16 cellular contexts compared by ENCODE assay signal in the genomic region with DNA sequence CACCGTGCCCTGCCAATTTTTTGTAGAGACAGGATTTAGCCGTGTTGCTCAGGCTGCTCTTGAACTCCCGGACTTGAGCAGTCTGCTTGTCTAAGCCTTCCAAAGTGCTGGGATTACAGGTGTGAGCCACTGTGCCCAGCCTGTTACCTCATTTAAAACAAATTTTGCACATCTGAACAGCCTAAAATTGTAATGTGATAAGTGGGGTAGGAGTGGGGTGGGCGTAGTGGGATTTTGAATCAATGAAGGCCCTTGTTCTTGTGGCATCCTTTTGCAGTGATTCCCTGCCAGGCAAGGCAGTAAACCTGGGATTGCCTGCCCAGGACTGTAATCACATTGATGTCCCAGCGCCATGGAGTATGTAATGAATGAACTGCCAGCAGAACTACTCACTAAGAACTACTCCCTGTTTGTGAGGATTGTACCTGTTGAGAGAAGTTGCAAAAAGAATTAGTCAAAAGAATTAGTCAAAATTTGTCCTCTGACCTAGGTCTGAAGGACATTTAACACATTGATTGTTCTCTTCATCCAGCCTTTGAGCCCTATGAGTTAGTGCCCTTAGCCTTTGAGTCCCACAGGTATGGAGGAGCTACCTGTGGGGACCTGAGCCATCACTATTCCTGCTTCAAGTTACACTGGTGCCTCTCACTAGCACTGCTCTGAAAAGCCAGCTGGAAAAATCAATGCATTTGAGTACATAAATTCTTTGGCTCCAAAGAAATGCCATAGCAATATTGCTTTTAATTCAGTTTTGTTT. TPM values are rescaled to one million over a fixed set of nuclear protein-coding genes. Genes with fewer than 3 reads are reported as not detected.
A peak's percentile ranks its signal among the peaks of the same experiment; 100 is the strongest.
DNase-seq lines count a peak whose midpoint lies in the region; ATAC-seq, FAIRE-seq and TF ChIP-seq lines count a peak whose summit lies in the region.
"Had no signal": no experiment of that assay in that cellular context is flagged by ENCODE, and none has a peak within 500 bp of the region (broad histone marks: within the 10 kb centered on the region; RNA-seq: fewer than 3 reads in every experiment).

No MANE protein-coding gene starts in this region.

- no peak for DNase-seq in activated T-cell treated with anti-CD3 and anti-CD28 coated beads, Interleukin-2, amount 50 U/mL, for 24 hours
- DNase-seq in activated T-cell treated with anti-CD3 and anti-CD28 coated beads, Interleukin-2, amount 50 U/mL, for 48 hours: no peak
- no peak for DNase-seq in K562 (ENCODE audit: extremely low read depth in 1 of 4, low spot score in 3 of 4)
- no peak for DNase-seq in osteoblast (ENCODE audit: insufficient read length, low spot score, missing footprints)
- no peak for DNase-seq in AG08395 (ENCODE audit: low spot score)
- DNase-seq in posterior vena cava (ENCODE audit: low spot score): no peak
- no peak for DNase-seq in stimulated activated CD4-positive, alpha-beta T cell treated with anti-CD3 and anti-CD28 coated beads, Interleukin-4, amount 100 ng/mL, for 4 hours
- DNase-seq: activated CD8-positive, alpha-beta memory T cell treated with anti-CD3 and anti-CD28 coated beads, Interleukin-2, amount 50 U/mL, for 48 hours; amniotic stem cell; COR-L47; esophagus squamous epithelium; KG1; NCI-H1436 treated with DMSO at 0.1 percent for 48 hours; NCI-H2227 treated with DMSO at 0.1 percent for 48 hours; substantia nigra had no signal

- BruUV-seq in K562 (replicated peaks; lab: Mats Ljungman, UMichigan): no TSS peak

- H3K4me3 Mint-ChIP-seq in activated T-cell treated with anti-CD3 and anti-CD28 coated beads, Interleukin-2, amount 50 U/mL, for 24 hours: peak overlapping the region; percentile 89

- H2AFZ ChIP-seq in K562 (ENCODE audit: low read depth, low read length) (no peak overlapping the region), osteoblast (ENCODE audit: low read length) (no peak overlapping the region)

- TF ChIP-seq RAD21 in K562 (CRISPR knock-in tag; conservative IDR thresholded peaks at IDR 0.05 in 1 of 2, IDR thresholded peaks at IDR 0.05 in 1 of 2): no peak

- H3K9me3 Mint-ChIP-seq in activated T-cell treated with anti-CD3 and anti-CD28 coated beads, Interleukin-2, amount 50 U/mL, for 24 hours: no peaks in the 10 kb centered on the region

- intact Hi-C loops in K562 (cut with micrococcal nuclease): no loop called here
- intact Hi-C loops in posterior vena cava (cut with DNase I): no loop called here

- H3K4me1 ChIP-seq in HUES64 (ENCODE audit: insufficient read depth, low read length) (peaks cover 61% of the 10 kb centered on the region), K562 (replicated peaks in 1 of 2; ENCODE audit: control insufficient read depth in 2 of 2, insufficient read depth in 2 of 2, low read length in 2 of 2) (peaks cover 25 to 72% of the 10 kb centered on the region in 2 experiments), osteoblast (ENCODE audit: insufficient read depth, low read length) (peaks cover 44% of the 10 kb centered on the region)

- H3K27ac Mint-ChIP-seq in activated T-cell treated with anti-CD3 and anti-CD28 coated beads, Interleukin-2, amount 50 U/mL, for 24 hours: peak overlapping the region; percentile 91

- H3K27me3 ChIP-seq in HUES64 (ENCODE audit: insufficient read depth, low read length) (no peaks in the 10 kb centered on the region), K562 (ENCODE audit: control insufficient read depth in 2 of 2, insufficient read depth in 2 of 2, low read length in 2 of 2) (no peaks in the 10 kb centered on the region), osteoblast (ENCODE audit: insufficient read depth, low read length) (no peaks in the 10 kb centered on the region)
- H3K27me3 ChIP-seq: esophagus squamous epithelium had no signal

- peaks cover 73% of the 10 kb centered on the region for H3K4me1 Mint-ChIP-seq in activated T-cell treated with anti-CD3 and anti-CD28 coated beads, Interleukin-2, amount 50 U/mL, for 24 hours (ENCODE audit: low read depth)

- H3K9ac ChIP-seq in HUES64 (ENCODE audit: low read depth, low read length): 0 out of 2 replicates have a peak overlapping the region, but pooled peaks have one; percentile 10
- H3K9ac ChIP-seq in K562 (ENCODE audit: insufficient read depth in 1 of 2, low read depth in 2 of 2, low read length in 2 of 2): 0 out of 4 replicates have a peak overlapping the region, but pooled peaks of 1 of the 2 experiments have one; percentile 63

- TF ChIP-seq EP300 in K562 (IDR thresholded peaks at IDR 0.05; ENCODE audit: low read length): no peak

- in situ Hi-C loops in K562 (cut with MboI): loop anchor here (25.0 kb wide), 1 partner anchor 1148 kb away; no protein-coding TSS in a partner anchor

- peaks cover 11% of the 10 kb centered on the region for H3K9me1 ChIP-seq in K562 (ENCODE audit: control insufficient read depth, insufficient read depth, low read length)

- TF ChIP-seq CTCF in K562 (IDR thresholded peaks at IDR 0.05 in 2 of 3, conservative IDR thresholded peaks at IDR 0.05 in 1 of 3; ENCODE audit: insufficient read depth in 2 of 3, low read depth in 1 of 3, low read length in 3 of 3) (no peak), osteoblast (IDR thresholded peaks at IDR 0.05; ENCODE audit: extremely low read depth, low read depth, low read length) (no peak)

- 85% methylated on average over 5 of the region's 5 CpGs for WGBS in HUES64
- 93% methylated on average over 5 of the region's 5 CpGs for WGBS in K562 (ENCODE audit: insufficient coverage, low coverage, missing lambda C conversion rate)

- no peaks in the 10 kb centered on the region for H3K27me3 Mint-ChIP-seq in activated T-cell treated with anti-CD3 and anti-CD28 coated beads, Interleukin-2, amount 50 U/mL, for 24 hours

- ATAC-seq in K562: no peak

- H3K4me3 ChIP-seq in HUES64 (ENCODE audit: low read length): peak overlapping the region; percentile 29
- H3K4me3 ChIP-seq in K562: no peak overlapping the region
- no peak overlapping the region for H3K4me3 ChIP-seq in osteoblast (ENCODE audit: insufficient read depth, low read length)
- H3K4me3 ChIP-seq: esophagus squamous epithelium had no signal

- H3K36me3 Mint-ChIP-seq in activated T-cell treated with anti-CD3 and anti-CD28 coated beads, Interleukin-2, amount 50 U/mL, for 24 hours (ENCODE audit: low read depth): peaks cover 98% of the 10 kb centered on the region

- H3K9me3 ChIP-seq in HUES64 (ENCODE audit: insufficient read depth, low read depth, low read length): no peaks in the 10 kb centered on the region
- 0 out of 2 replicates have a peak, but pooled peaks cover 2% of the 10 kb centered on the region for H3K9me3 ChIP-seq in K562 (replicated peaks; ENCODE audit: control insufficient read depth, insufficient read depth, low read depth, low read length)
- H3K9me3 ChIP-seq in osteoblast (ENCODE audit: low read depth, low read length): no peaks in the 10 kb centered on the region
- H3K9me3 ChIP-seq: esophagus squamous epithelium had no signal

- CTCF ChIA-PET in K562 (lab: Yijun Ruan, JAX; ENCODE audit: low intra/inter-chr PET ratio): no interaction called here

- no peak for FAIRE-seq in K562 (lab: Jason Lieb, UNC)

- H3K27ac ChIP-seq in HUES64 (ENCODE audit: low read depth, low read length): peak overlapping the region; percentile 62
- no peak overlapping the region for H3K27ac ChIP-seq in K562 (ENCODE audit: extremely low read depth, low read depth, low read length)
- H3K27ac ChIP-seq in osteoblast (ENCODE audit: low read depth, low read length): peak overlapping the region; percentile 24
- H3K27ac ChIP-seq: esophagus squamous epithelium had no signal

- peak; percentile 44; the same call in 1 of the 2 replicates for TF ChIP-seq POLR2A in K562 (conservative IDR thresholded peaks at IDR 0.05)

- peaks cover 80% of the 10 kb centered on the region for H3K79me2 ChIP-seq in K562 (ENCODE audit: control insufficient read depth, insufficient read depth, low read length)
- H3K79me2 ChIP-seq in osteoblast (ENCODE audit: insufficient read depth, low read length): peaks cover 65% of the 10 kb centered on the region

- H3K4me2 ChIP-seq in K562 (ENCODE audit: insufficient read depth, low read length): no peak overlapping the region
- no peak overlapping the region for H3K4me2 ChIP-seq in osteoblast (ENCODE audit: insufficient read depth, low read length)

- POLR2A ChIA-PET in K562 (lab: Yijun Ruan, JAX): interaction anchor here (0.6 to 1.0 kb wide), 5 partner anchors 20 to 369 kb away, joined by 3 read pairs; no protein-coding TSS in a partner anchor

- H4K20me1 ChIP-seq in K562 (replicated peaks; ENCODE audit: control insufficient read depth, insufficient read depth, low read length) (peaks cover 87% of the 10 kb centered on the region), osteoblast (ENCODE audit: insufficient read depth, low read length) (peaks cover 89% of the 10 kb centered on the region)

- H3K36me3 ChIP-seq in HUES64 (ENCODE audit: insufficient read depth, low read length) (peaks cover 87% of the 10 kb centered on the region), K562 (ENCODE audit: control insufficient read depth, insufficient read depth, low read length) (peaks cover 87% of the 10 kb centered on the region), osteoblast (ENCODE audit: insufficient read depth, low read length) (peaks cover 77% of the 10 kb centered on the region)

RNA-seq across cellular contexts. Expression of gene RPS24, which starts 5.3 kb away (rescaled TPM):
- polyA plus RNA-seq in HUES64 (2013, experiment 1 of 2): 2,015 TPM
- polyA plus RNA-seq in HUES64 (2013, experiment 2 of 2): 2,239 TPM
- 362 and 686 TPM in 2 replicates for total RNA-seq in K562 (2011; cell fraction: chromatin; rRNA removed; ENCODE audit: low replicate concordance)
- total RNA-seq in K562 (2011; cell fraction: nucleolus; rRNA removed): 441 and 473 TPM in 2 replicates
- 774 and 1,438 TPM in 2 replicates for total RNA-seq in K562 (2011; cell fraction: nucleoplasm; rRNA removed)
- total RNA-seq in K562 (2014; rRNA removed) (2,880 and 3,475 TPM in 2 replicates), K562 (2014; rRNA removed; fragmentation: Illumina TruSeq; extraction: Trizol) (5,944 and 6,754 TPM in 2 replicates), K562 (2015; rRNA removed; fragmentation: Illumina TruSeq; extraction: Trizol) (6,744 and 6,794 TPM in 2 replicates), K562 (2021) (2,044 and 2,299 TPM in 2 replicates), osteoblast (1,685 and 1,757 TPM in 2 replicates), posterior vena cava (1,000 to 10,000 TPM; 1,129 to 1,204 TPM)
- polyA plus RNA-seq in K562 (2011; rRNA removed) (5,671 and 6,768 TPM in 2 replicates), K562 (2014; fragmentation: Illumina TruSeq; extraction: Trizol) (6,207 and 7,307 TPM in 2 replicates), K562 (2014; fragmentation: Nextera tagmentation; extraction: Ambion mirVana) (1,000 to 10,000 TPM; 1,947 to 2,307 TPM), K562 (2014; rRNA removed) (5,755 and 6,708 TPM in 2 replicates)
- polyA plus RNA-seq in K562 (2011; cell fraction: cytosol; rRNA removed): 3,757 and 6,743 TPM in 2 replicates
- 766 and 1,619 TPM in 2 replicates for polyA plus RNA-seq in K562 (2011; cell fraction: nucleus; rRNA removed)
- polyA plus RNA-seq in K562 (2012): 4,810 and 5,215 TPM in 2 replicates
- 2,288 and 2,688 TPM in 2 replicates for polyA minus RNA-seq in K562 (2011; rRNA and poly(A)+ RNA removed)
- 817 and 998 TPM in 2 replicates for polyA minus RNA-seq in K562 (2011; cell fraction: cytosol; rRNA and poly(A)+ RNA removed)
- 229 and 608 TPM in 2 replicates for polyA minus RNA-seq in K562 (2011; cell fraction: nucleus; rRNA and poly(A)+ RNA removed)

RNA-seq across cellular contexts. Expression of gene POLR3A, which starts 9.7 kb away (rescaled TPM):
- polyA plus RNA-seq in HUES64 (2013, experiment 1 of 2): 18.3 TPM
- polyA plus RNA-seq in HUES64 (2013, experiment 2 of 2): 17.1 TPM
- total RNA-seq in K562 (2011; cell fraction: chromatin; rRNA removed; ENCODE audit: low replicate concordance): 123 and 132 TPM in 2 replicates
- total RNA-seq in K562 (2011; cell fraction: nucleolus; rRNA removed): 73.2 and 88.4 TPM in 2 replicates
- total RNA-seq in K562 (2011; cell fraction: nucleoplasm; rRNA removed): 85.6 and 96.2 TPM in 2 replicates
- total RNA-seq in K562 (2014; rRNA removed): 32.5 and 32.8 TPM in 2 replicates
- total RNA-seq in K562 (2014; rRNA removed; fragmentation: Illumina TruSeq; extraction: Trizol): 24.0 and 25.5 TPM in 2 replicates
- total RNA-seq in K562 (2015; rRNA removed; fragmentation: Illumina TruSeq; extraction: Trizol): 24.8 and 26.7 TPM in 2 replicates
- total RNA-seq in K562 (2021): 37.0 TPM in 2 replicates
- polyA plus RNA-seq in K562 (2011; rRNA removed): 19.0 and 22.9 TPM in 2 replicates
- 14.9 and 16.1 TPM in 2 replicates for polyA plus RNA-seq in K562 (2011; cell fraction: cytosol; rRNA removed)
- polyA plus RNA-seq in K562 (2011; cell fraction: nucleus; rRNA removed): 28.0 and 28.6 TPM in 2 replicates
- polyA plus RNA-seq in K562 (2012): 15.5 and 16.9 TPM in 2 replicates
- polyA plus RNA-seq in K562 (2014; fragmentation: Illumina TruSeq; extraction: Trizol): 28.4 and 33.1 TPM in 2 replicates
- polyA plus RNA-seq in K562 (2014; fragmentation: Nextera tagmentation; extraction: Ambion mirVana): 10 to 100 TPM; 14.9 to 28.8 TPM
- 20.2 and 21.2 TPM in 2 replicates for polyA plus RNA-seq in K562 (2014; rRNA removed)
- 65.0 and 86.0 TPM in 2 replicates for polyA minus RNA-seq in K562 (2011; rRNA and poly(A)+ RNA removed)
- 34.2 and 43.2 TPM in 2 replicates for polyA minus RNA-seq in K562 (2011; cell fraction: cytosol; rRNA and poly(A)+ RNA removed)
- 46.7 and 67.6 TPM in 2 replicates for polyA minus RNA-seq in K562 (2011; cell fraction: nucleus; rRNA and poly(A)+ RNA removed)
- 11.9 and 16.2 TPM in 2 replicates for total RNA-seq in osteoblast
- 10 to 100 TPM in 1 of 2 donors, 1 to 10 TPM in 1; 8.2 to 10.1 TPM for total RNA-seq in posterior vena cava
